ENCODE assay signal across 23 cellular contexts in the genomic region with DNA sequence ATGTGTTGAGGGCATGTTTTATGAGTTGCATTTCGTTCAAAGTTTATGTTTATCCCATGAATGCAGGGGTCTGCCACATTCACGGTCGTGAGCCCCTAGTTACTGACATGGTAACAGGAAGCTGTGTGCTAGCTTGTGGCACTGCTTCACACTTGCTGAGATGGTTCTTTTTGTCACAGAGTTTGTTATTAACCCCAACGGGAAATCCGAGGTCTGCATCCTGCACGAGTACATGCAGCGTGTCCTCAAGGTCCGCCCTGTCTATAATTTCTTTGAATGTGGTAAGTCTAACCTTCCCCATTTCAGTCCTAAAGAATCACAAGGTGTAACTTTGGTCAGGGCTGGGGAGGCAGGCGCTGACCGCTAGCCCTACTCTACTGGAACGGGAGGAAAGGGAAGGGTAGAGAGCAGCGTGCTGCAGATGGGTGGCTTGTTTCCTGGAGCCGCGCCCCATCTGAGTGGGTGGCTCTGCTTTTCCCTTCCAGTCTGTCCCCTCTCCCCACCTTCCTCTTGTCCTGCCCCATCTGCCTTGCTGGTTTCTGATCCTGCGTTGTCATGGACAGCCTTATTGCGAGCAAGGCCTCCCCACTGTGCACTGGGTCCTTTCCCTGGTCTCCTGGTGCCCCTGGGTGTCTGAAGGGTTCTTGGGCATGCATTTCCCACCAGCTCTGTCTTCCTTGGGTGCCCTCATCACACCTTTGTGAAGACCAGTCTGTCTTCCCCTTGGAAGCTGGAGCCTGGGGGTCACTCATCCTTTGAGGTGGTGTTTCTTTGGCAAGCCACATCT. TPM values are rescaled to one million over a fixed set of nuclear protein-coding genes. Genes with fewer than 3 reads are reported as not detected.
A peak's percentile ranks its signal among the peaks of the same experiment; 100 is the strongest.
DNase-seq lines count a peak whose midpoint lies in the region; ATAC-seq and TF ChIP-seq lines count a peak whose summit lies in the region.
"Had no signal": no experiment of that assay in that cellular context is flagged by ENCODE, and none has a peak within 500 bp of the region (broad histone marks: within the 10 kb centered on the region; RNA-seq: fewer than 3 reads in every experiment).

No MANE protein-coding gene starts in this region.

- no peaks in the 10 kb centered on the region for H3K9me3 ChIP-seq in T-helper 17 cell (ENCODE audit: control insufficient read depth, low read length, poor library complexity, severe bottlenecking)
- H3K9me3 ChIP-seq in Karpas-422 (ENCODE audit: low read length), result peaks cover 7% of the 10 kb centered on the region
- H3K9me3 ChIP-seq: psoas muscle, upper lobe of right lung had no signal

- H3K4me1 Mint-ChIP-seq in activated naive CD8-positive, alpha-beta T cell (ENCODE audit: low read depth), result peaks cover 53% of the 10 kb centered on the region
- H3K4me1 Mint-ChIP-seq in activated naive CD8-positive, alpha-beta T cell treated with anti-CD3 and anti-CD28 coated beads, Interleukin-2, amount 50 U/mL, for 24 hours, result peaks cover 56% of the 10 kb centered on the region
- H3K4me1 Mint-ChIP-seq in T-helper 17 cell, result peaks cover 15% of the 10 kb centered on the region
- no peaks in the 10 kb centered on the region for H3K4me1 Mint-ChIP-seq in glutamatergic neuron (ENCODE audit: low read depth, unreplicated experiment)
- H3K4me1 Mint-ChIP-seq in stimulated activated effector memory CD8-positive, alpha-beta T cell treated with anti-CD3 and anti-CD28 coated beads, Interleukin-12 subunit alpha, Interleukin-12 subunit beta, amount 100 ng/mL, for 72 hours, result peaks cover 80% of the 10 kb centered on the region

- no peaks in the 10 kb centered on the region for H3K4me1 ChIP-seq in Karpas-422 (ENCODE audit: low read length)
- H3K4me1 ChIP-seq: upper lobe of right lung had no signal

- no peaks in the 10 kb centered on the region for H3K27me3 Mint-ChIP-seq in activated naive CD8-positive, alpha-beta T cell
- H3K27me3 Mint-ChIP-seq in activated naive CD8-positive, alpha-beta T cell treated with anti-CD3 and anti-CD28 coated beads, Interleukin-2, amount 50 U/mL, for 24 hours, result no peaks in the 10 kb centered on the region
- H3K27me3 Mint-ChIP-seq in T-helper 17 cell (no peaks in the 10 kb centered on the region), glutamatergic neuron (ENCODE audit: unreplicated experiment) (peaks cover 1% of the 10 kb centered on the region)

- H3K9me3 Mint-ChIP-seq in activated naive CD8-positive, alpha-beta T cell (ENCODE audit: low read depth), result no peaks in the 10 kb centered on the region
- no peaks in the 10 kb centered on the region for H3K9me3 Mint-ChIP-seq in activated naive CD8-positive, alpha-beta T cell treated with anti-CD3 and anti-CD28 coated beads, Interleukin-2, amount 50 U/mL, for 24 hours
- peaks cover 7% of the 10 kb centered on the region for H3K9me3 Mint-ChIP-seq in glutamatergic neuron (ENCODE audit: unreplicated experiment)
- no peaks in the 10 kb centered on the region for H3K9me3 Mint-ChIP-seq in stimulated activated effector memory CD8-positive, alpha-beta T cell treated with anti-CD3 and anti-CD28 coated beads, Interleukin-12 subunit alpha, Interleukin-12 subunit beta, amount 100 ng/mL, for 72 hours
- H3K9me3 Mint-ChIP-seq: T-helper 2 cell treated with Interferon-gamma antibody and Interleukin-4, amounts not matched to agents 5 μg/mL and 100 μg/mL, for 36 hours had no signal

- no peak overlapping the region for H3K27ac ChIP-seq in Karpas-422 (ENCODE audit: low read length)
- H3K27ac ChIP-seq: HL-60, upper lobe of right lung had no signal

- TF ChIP-seq CTCF in glutamatergic neuron (IDR thresholded peaks at IDR 0.05; ENCODE audit: partially characterized antibody, unreplicated experiment), result no peak

- H3K36me3 ChIP-seq in Karpas-422 (ENCODE audit: insufficient read depth, low read length), result peaks cover 85% of the 10 kb centered on the region

- no peak for DNase-seq in activated naive CD8-positive, alpha-beta T cell treated with anti-CD3 and anti-CD28 coated beads, Interleukin-2, amount 50 U/mL, for 24 hours
- no peak for DNase-seq in T-helper 17 cell
- DNase-seq in glutamatergic neuron, result no peak
- DNase-seq in stimulated activated effector memory CD8-positive, alpha-beta T cell treated with anti-CD3 and anti-CD28 coated beads, Interleukin-12 subunit alpha, Interleukin-12 subunit beta, amount 100 ng/mL, for 72 hours (ENCODE audit: low spot score in 2 of 2), result no peak
- DNase-seq in Karpas-422, result no peak
- no peak for DNase-seq in NCI-H226
- DNase-seq: activated CD4-positive, alpha-beta T cell treated with anti-CD3 and anti-CD28 coated beads for 4 hours; activated effector memory CD4-positive, alpha-beta T cell treated with anti-CD3 and anti-CD28 coated beads, Interleukin-2, amount 50 U/mL, for 16 hours; amygdala; cortex of kidney; NCI-H187; NCI-H2227 treated with DMSO at 0.1 percent for 48 hours; NCI-H748 treated with DMSO at 0.1 percent for 48 hours; psoas muscle; stimulated activated CD4-positive, alpha-beta T cell treated with anti-CD3 and anti-CD28 coated beads, Interleukin-1b, Interleukin-23, amount 100 ng/mL, for 48 hours; substantia nigra; upper lobe of right lung had no signal

- peak overlapping the region; percentile 49 for H3K4me3 Mint-ChIP-seq in activated naive CD8-positive, alpha-beta T cell
- no peak overlapping the region for H3K4me3 Mint-ChIP-seq in activated naive CD8-positive, alpha-beta T cell treated with anti-CD3 and anti-CD28 coated beads, Interleukin-2, amount 50 U/mL, for 24 hours
- no peak overlapping the region for H3K4me3 Mint-ChIP-seq in T-helper 17 cell
- no peak overlapping the region for H3K4me3 Mint-ChIP-seq in glutamatergic neuron (ENCODE audit: unreplicated experiment)
- H3K4me3 Mint-ChIP-seq in stimulated activated effector memory CD8-positive, alpha-beta T cell treated with anti-CD3 and anti-CD28 coated beads, Interleukin-12 subunit alpha, Interleukin-12 subunit beta, amount 100 ng/mL, for 72 hours, result peak overlapping the region; percentile 65
- H3K4me3 Mint-ChIP-seq: T-helper 2 cell treated with Interferon-gamma antibody and Interleukin-4, amounts not matched to agents 5 μg/mL and 100 μg/mL, for 36 hours had no signal

- H3K27me3 ChIP-seq in Karpas-422 (ENCODE audit: low read length), result no peaks in the 10 kb centered on the region
- H3K27me3 ChIP-seq: upper lobe of right lung had no signal

- peaks cover 16% of the 10 kb centered on the region for H3K79me2 ChIP-seq in Karpas-422 (ENCODE audit: low read length)

- no peak overlapping the region for H3K4me3 ChIP-seq in Karpas-422 (ENCODE audit: low read length)
- H3K4me3 ChIP-seq: psoas muscle, skin epidermis, upper lobe of right lung had no signal

- no peak overlapping the region for H3K9ac ChIP-seq in Karpas-422 (ENCODE audit: low read length)

- peak overlapping the region; percentile 41 for H3K27ac Mint-ChIP-seq in activated naive CD8-positive, alpha-beta T cell
- no peak overlapping the region for H3K27ac Mint-ChIP-seq in activated naive CD8-positive, alpha-beta T cell treated with anti-CD3 and anti-CD28 coated beads, Interleukin-2, amount 50 U/mL, for 24 hours
- H3K27ac Mint-ChIP-seq in T-helper 17 cell, result peak overlapping the region; percentile 61
- H3K27ac Mint-ChIP-seq in glutamatergic neuron (ENCODE audit: unreplicated experiment), result peak overlapping the region; percentile 28
- peak overlapping the region; percentile 74 for H3K27ac Mint-ChIP-seq in stimulated activated effector memory CD8-positive, alpha-beta T cell treated with anti-CD3 and anti-CD28 coated beads, Interleukin-12 subunit alpha, Interleukin-12 subunit beta, amount 100 ng/mL, for 72 hours
- H3K27ac Mint-ChIP-seq: T-helper 2 cell treated with Interferon-gamma antibody and Interleukin-4, amounts not matched to agents 5 μg/mL and 100 μg/mL, for 36 hours had no signal

- H4K20me1 ChIP-seq in Karpas-422 (ENCODE audit: insufficient read depth, low read depth, low read length), result no peaks in the 10 kb centered on the region

- no peaks in the 10 kb centered on the region for H3K9me2 ChIP-seq in Karpas-422 (replicated peaks; ENCODE audit: insufficient read depth, low read length)

- no peak overlapping the region for H3K4me2 ChIP-seq in Karpas-422 (ENCODE audit: low read depth, low read length, poor library complexity, severe bottlenecking)

- no peak overlapping the region for H2AFZ ChIP-seq in Karpas-422 (ENCODE audit: low read length)

- H3K36me3 Mint-ChIP-seq in activated naive CD8-positive, alpha-beta T cell, result peaks cover 29% of the 10 kb centered on the region
- H3K36me3 Mint-ChIP-seq in activated naive CD8-positive, alpha-beta T cell treated with anti-CD3 and anti-CD28 coated beads, Interleukin-2, amount 50 U/mL, for 24 hours (ENCODE audit: low read depth), result peaks cover 79% of the 10 kb centered on the region
- H3K36me3 Mint-ChIP-seq in T-helper 17 cell (ENCODE audit: low read depth) (peaks cover 16% of the 10 kb centered on the region), glutamatergic neuron (ENCODE audit: unreplicated experiment) (peaks cover 6% of the 10 kb centered on the region)
- peaks cover 100% of the 10 kb centered on the region for H3K36me3 Mint-ChIP-seq in stimulated activated effector memory CD8-positive, alpha-beta T cell treated with anti-CD3 and anti-CD28 coated beads, Interleukin-12 subunit alpha, Interleukin-12 subunit beta, amount 100 ng/mL, for 72 hours

- ATAC-seq in activated naive CD8-positive, alpha-beta T cell treated with anti-CD3 and anti-CD28 coated beads, Interleukin-2, amount 50 U/mL, for 24 hours, result no peak
- ATAC-seq in T-helper 17 cell (peak; percentile 60), HG03439 (IDR thresholded peaks at IDR 0.05; ENCODE audit: unreplicated experiment) (no peak)
- peak; percentile 38 for ATAC-seq in stimulated activated effector memory CD8-positive, alpha-beta T cell treated with anti-CD3 and anti-CD28 coated beads, Interleukin-12 subunit alpha, Interleukin-12 subunit beta, amount 100 ng/mL, for 72 hours
- ATAC-seq: psoas muscle, SK-N-SH treated with all-trans-retinoic acid at 6 μM for 48 hours, upper lobe of right lung had no signal

RNA-seq across cellular contexts. Expression of a gene that starts 11.8 kb away (rescaled TPM):
- total RNA-seq in T-helper 17 cell (10 to 100 TPM; 32.0 to 37.9 TPM), glutamatergic neuron (ENCODE audit: unreplicated experiment) (93.1 TPM)
- total RNA-seq in Karpas-422 (2014; rRNA removed; shearing (Covaris generic); ENCODE audit: low replicate concordance), result 16.4 and 26.6 TPM in 2 replicates

RNA-seq across cellular contexts. Expression of a gene that starts 24.0 kb away (rescaled TPM):
- 10 to 100 TPM; 65.7 to 75.2 TPM for total RNA-seq in T-helper 17 cell
- 144 TPM for total RNA-seq in glutamatergic neuron (ENCODE audit: unreplicated experiment)
- 133 and 205 TPM in 2 replicates for total RNA-seq in Karpas-422 (2014; rRNA removed; shearing (Covaris generic); ENCODE audit: low replicate concordance)

RNA-seq across cellular contexts. Expression of a gene that starts 25.1 kb away (rescaled TPM):
- 10 to 100 TPM; 77.1 to 85.5 TPM for total RNA-seq in T-helper 17 cell
- total RNA-seq in glutamatergic neuron (ENCODE audit: unreplicated experiment), result 62.1 TPM
- total RNA-seq in Karpas-422 (2014; rRNA removed; shearing (Covaris generic); ENCODE audit: low replicate concordance), result 54.8 and 130 TPM in 2 replicates

RNA-seq across cellular contexts. Expression of a gene that starts 39.7 kb away (rescaled TPM):
- 10 to 100 TPM; 60.1 to 75.8 TPM for total RNA-seq in T-helper 17 cell
- total RNA-seq in glutamatergic neuron (ENCODE audit: unreplicated experiment), result 119 TPM
- 8.9 and 11.5 TPM in 2 replicates for total RNA-seq in Karpas-422 (2014; rRNA removed; shearing (Covaris generic); ENCODE audit: low replicate concordance)

RNA-seq across cellular contexts. Expression of a gene that starts 59.0 kb away (rescaled TPM):
- total RNA-seq in T-helper 17 cell (1 to 10 TPM in 1 of 2 donors, not detected in 1; 1.5 TPM), glutamatergic neuron (ENCODE audit: unreplicated experiment) (0.54 TPM)
- total RNA-seq in Karpas-422 (2014; rRNA removed; shearing (Covaris generic); ENCODE audit: low replicate concordance), result not detected in 2 replicates

Comparison
In these comparisons a context has a peak if more than half of its experiments do, and no peak if none do; other contexts are left out.
1. H3K4me3 Mint-ChIP-seq: peak in activated naive CD8-positive, alpha-beta T cell (single experiment) and stimulated activated effector memory CD8-positive, alpha-beta T cell treated with anti-CD3 and anti-CD28 coated beads, Interleukin-12 subunit alpha, Interleukin-12 subunit beta, amount 100 ng/mL, for 72 hours (single experiment); none in activated naive CD8-positive, alpha-beta T cell treated with anti-CD3 and anti-CD28 coated beads, Interleukin-2, amount 50 U/mL, for 24 hours (single experiment), T-helper 17 cell (single experiment) and glutamatergic neuron (single experiment).
2. ATAC-seq: peak in T-helper 17 cell (single experiment) and stimulated activated effector memory CD8-positive, alpha-beta T cell treated with anti-CD3 and anti-CD28 coated beads, Interleukin-12 subunit alpha, Interleukin-12 subunit beta, amount 100 ng/mL, for 72 hours (single experiment); none in activated naive CD8-positive, alpha-beta T cell treated with anti-CD3 and anti-CD28 coated beads, Interleukin-2, amount 50 U/mL, for 24 hours (single experiment) and HG03439 (single experiment).